In the genomic region with DNA sequence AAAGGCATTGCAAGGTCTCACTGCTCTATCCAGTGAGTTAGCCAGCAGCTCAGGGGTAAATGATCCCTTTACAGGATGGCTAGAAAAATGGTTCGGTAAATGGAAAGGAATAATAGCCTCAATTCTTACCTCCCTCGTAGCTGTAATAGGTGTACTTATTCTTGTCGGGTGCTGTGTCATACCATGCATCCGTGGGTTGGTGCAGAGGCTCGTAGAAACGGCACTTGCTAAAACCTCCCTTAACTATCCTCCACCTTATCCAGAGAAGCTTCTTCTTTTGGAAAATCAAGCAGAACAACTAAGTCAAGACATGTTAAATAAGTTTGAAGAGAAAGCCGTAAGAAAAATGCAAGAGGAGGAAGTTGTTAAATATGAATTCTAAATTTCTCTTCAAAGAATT, we compare ENCODE assay signal across 9 cellular contexts. TPM values are rescaled to one million over a fixed set of nuclear protein-coding genes. Genes with fewer than 3 reads are reported as not detected.
"Had no signal": no experiment of that assay in that cellular context is flagged by ENCODE, and none has a peak within 500 bp of the region (broad histone marks: within the 10 kb centered on the region; RNA-seq: fewer than 3 reads in every experiment).

No MANE protein-coding gene starts in this region.

RNA-seq across cellular contexts. Expression of gene SLC52A3, which starts 31.7 kb away (rescaled TPM):
- total RNA-seq: activated naive CD4-positive, alpha-beta T cell treated with anti-CD3 and anti-CD28 coated beads for 36 hours; activated naive CD4-positive, alpha-beta T cell treated with anti-CD3 and anti-CD28 coated beads, Interleukin-2, amount 50 U/mL, for 72 hours; activated naive CD8-positive, alpha-beta T cell treated with anti-CD3 and anti-CD28 coated beads, Interleukin-2, amount 10 ng/mL, durations not matched to agents 7 days and 5 days; activated T-cell treated with anti-CD3 and anti-CD28 coated beads, Interleukin-2, amount 50 U/mL, for 4 hours; activated T-cell treated with anti-CD3 and anti-CD28 coated beads, Interleukin-2, amount 50 U/mL, for 72 hours; activated T-helper 1 cell treated with anti-CD3 and anti-CD28 coated beads, Interleukin-12 subunit alpha, Interleukin-12 subunit beta, Interleukin-2, Interleukin-4 antibody, amounts not matched to agents 30 ng/mL and 10 ng/mL and 1 ng/mL, durations not matched to agents 14 hours and 24 hours and 36 hours; activated T-helper 17 cell treated with anti-CD3 and anti-CD28 coated beads, Interleukin-2, amount 50 U/mL, for 72 hours; activated T-helper 2 cell treated with anti-CD3 and anti-CD28 coated beads, Interferon-gamma antibody, Interleukin-2, Interleukin-4, amounts not matched to agents 10 μg/mL and 5 μg/mL and 100 μg/mL, durations not matched to agents 14 hours and 24 hours and 36 hours; chondrocyte had no signal
